Comparison of ENCODE assay signal across 11 cellular contexts in the genomic region with DNA sequence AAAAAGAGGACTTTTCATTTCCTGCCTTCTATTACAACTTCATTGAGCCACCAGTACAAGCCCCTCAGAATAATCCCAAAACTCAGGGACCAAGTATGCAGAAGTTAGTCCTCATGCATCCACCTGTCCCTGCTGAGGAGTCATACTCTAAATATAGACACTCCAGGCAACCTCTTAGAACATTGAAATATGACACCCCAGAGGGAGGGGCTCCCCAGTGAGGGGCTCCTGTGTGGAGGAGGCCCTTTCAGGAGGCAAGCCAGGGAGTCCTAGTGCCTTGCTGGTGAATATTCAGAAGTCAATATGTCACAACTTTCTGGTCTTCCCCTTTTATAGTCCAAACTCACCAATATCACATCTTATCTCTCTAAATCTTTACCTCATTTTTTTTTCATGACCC. TPM values are rescaled to one million over a fixed set of nuclear protein-coding genes. Genes with fewer than 3 reads are reported as not detected.
DNase-seq lines count a peak whose midpoint lies in the region; ATAC-seq, FAIRE-seq and TF ChIP-seq lines count a peak whose summit lies in the region.
"Had no signal": no experiment of that assay in that cellular context is flagged by ENCODE, and none has a peak within 500 bp of the region (broad histone marks: within the 10 kb centered on the region; RNA-seq: fewer than 3 reads in every experiment).

No MANE protein-coding gene starts in this region.

- in situ Hi-C loops in ACHN (cut with HindIII; ENCODE audit: low pct_ligation_motif_present, low pct_unique_long_range_greater_than_20kb, low sequenced_read_pairs) (no loop called here), astrocyte of the spinal cord (cut with HindIII; ENCODE audit: low sequenced_read_pairs) (no loop called here)

- peak; percentile 22 for ATAC-seq in GM23338
- ATAC-seq in HG03457 (IDR thresholded peaks at IDR 0.05; ENCODE audit: unreplicated experiment), result no peak

- no peak for TF ChIP-seq CTCF in GM23338 (conservative IDR thresholded peaks at IDR 0.05; ENCODE audit: low read depth in 2 of 2)
- TF ChIP-seq CTCF in astrocyte of the spinal cord (IDR thresholded peaks at IDR 0.05; ENCODE audit: low read depth, low read length), result no peak

- no peaks in the 10 kb centered on the region for H3K27me3 ChIP-seq in GM23338 (ENCODE audit: insufficient read depth)
- H3K27me3 ChIP-seq: neutrophil had no signal

- H4K20me1 ChIP-seq in GM23338 (replicated peaks; ENCODE audit: insufficient read depth), result no peaks in the 10 kb centered on the region

- peak overlapping the region; percentile 40; the same call in 2 of the 3 replicates for H3K4me3 Mint-ChIP-seq in GM23338
- H3K4me3 Mint-ChIP-seq: activated naive CD8-positive, alpha-beta T cell treated with anti-CD3 and anti-CD28 coated beads, Interleukin-2, amount 10 ng/mL, durations not matched to agents 7 days and 5 days had no signal

- H3K36me3 Mint-ChIP-seq in GM23338 (ENCODE audit: low read depth), result peaks cover 11% of the 10 kb centered on the region

- peaks cover 44% of the 10 kb centered on the region for H3K4me1 Mint-ChIP-seq in GM23338

- no peaks in the 10 kb centered on the region for H3F3A ChIP-seq in GM23338 (replicated peaks; ENCODE audit: low read depth)

- no peak overlapping the region for H3K27ac ChIP-seq in GM23338 (ENCODE audit: low read depth)
- H3K27ac ChIP-seq: neutrophil, SK-N-MC had no signal

- no peaks in the 10 kb centered on the region for H3K9me2 ChIP-seq in GM23338 (ENCODE audit: insufficient read depth)

- no peaks in the 10 kb centered on the region for H3K36me3 ChIP-seq in GM23338 (ENCODE audit: insufficient read depth)
- H3K36me3 ChIP-seq: neutrophil had no signal

- no peak for FAIRE-seq in frontal cortex (lab: Jason Lieb, UNC)

- peak overlapping the region; percentile 25 for H3K4me2 ChIP-seq in GM23338

- peaks cover 28% of the 10 kb centered on the region for H3K4me1 ChIP-seq in GM23338 (ENCODE audit: insufficient read depth)

- H3K9me3 Mint-ChIP-seq in GM23338, result no peaks in the 10 kb centered on the region
- H3K9me3 Mint-ChIP-seq: activated naive CD8-positive, alpha-beta T cell treated with anti-CD3 and anti-CD28 coated beads, Interleukin-2, amount 10 ng/mL, durations not matched to agents 7 days and 5 days had no signal

- H3K27me3 Mint-ChIP-seq in GM23338 (ENCODE audit: insufficient read depth, low read depth, poor library complexity), result peaks cover 7% of the 10 kb centered on the region
- H3K27me3 Mint-ChIP-seq: activated naive CD8-positive, alpha-beta T cell treated with anti-CD3 and anti-CD28 coated beads, Interleukin-2, amount 10 ng/mL, durations not matched to agents 7 days and 5 days had no signal

- DNase-seq in ACHN (peak; percentile 5), GM23338 (ENCODE audit: low spot score) (peak; percentile 63), NCI-H2171 (lab: John Stamatoyannopoulos, UW) (peak; percentile 22), astrocyte of the spinal cord (ENCODE audit: low read depth, low spot score) (peak; percentile 18), putamen (ENCODE audit: low spot score) (no peak), frontal cortex (ENCODE audit: low spot score in 2 of 2) (no peak), SIG-M5 (lab: John Stamatoyannopoulos, UW) (no peak)
- DNase-seq: activated naive CD8-positive, alpha-beta T cell treated with anti-CD3 and anti-CD28 coated beads, Interleukin-2, amount 10 ng/mL, durations not matched to agents 7 days and 5 days had no signal

- no peak overlapping the region; the same call in 1 of the 2 replicates for H3K27ac Mint-ChIP-seq in GM23338
- H3K27ac Mint-ChIP-seq: activated naive CD8-positive, alpha-beta T cell treated with anti-CD3 and anti-CD28 coated beads, Interleukin-2, amount 10 ng/mL, durations not matched to agents 7 days and 5 days had no signal

- H3K4me3 ChIP-seq in GM23338 (no peak overlapping the region), astrocyte of the spinal cord (ENCODE audit: low read depth, low read length) (no peak overlapping the region)
- H3K4me3 ChIP-seq: SK-N-MC had no signal

- no peaks in the 10 kb centered on the region for H3K79me2 ChIP-seq in GM23338 (replicated peaks; ENCODE audit: insufficient read depth)

- H2AFZ ChIP-seq in GM23338, result no peak overlapping the region

TF ChIP-seq in GM23338, 12 proteins besides CTCF, POLR2A, EP300 and RAD21 (continues in another document):
- TF ChIP-seq POLR2AphosphoS5 (IDR thresholded peaks at IDR 0.05; ENCODE audit: low read depth) (no peak), NANOG (IDR thresholded peaks at IDR 0.05; ENCODE audit: borderline replicate concordance) (no peak), CREB1 (CRISPR knock-in tag; IDR thresholded peaks at IDR 0.05; ENCODE audit: low read depth) (no peak), ZNF114 (CRISPR knock-in tag; IDR thresholded peaks at IDR 0.05) (no peak), STAT1 (IDR thresholded peaks at IDR 0.05; ENCODE audit: unreplicated experiment) (no peak), JUNB (IDR thresholded peaks at IDR 0.05; ENCODE audit: unreplicated experiment) (no peak)
- TF ChIP-seq, protein P1, sequence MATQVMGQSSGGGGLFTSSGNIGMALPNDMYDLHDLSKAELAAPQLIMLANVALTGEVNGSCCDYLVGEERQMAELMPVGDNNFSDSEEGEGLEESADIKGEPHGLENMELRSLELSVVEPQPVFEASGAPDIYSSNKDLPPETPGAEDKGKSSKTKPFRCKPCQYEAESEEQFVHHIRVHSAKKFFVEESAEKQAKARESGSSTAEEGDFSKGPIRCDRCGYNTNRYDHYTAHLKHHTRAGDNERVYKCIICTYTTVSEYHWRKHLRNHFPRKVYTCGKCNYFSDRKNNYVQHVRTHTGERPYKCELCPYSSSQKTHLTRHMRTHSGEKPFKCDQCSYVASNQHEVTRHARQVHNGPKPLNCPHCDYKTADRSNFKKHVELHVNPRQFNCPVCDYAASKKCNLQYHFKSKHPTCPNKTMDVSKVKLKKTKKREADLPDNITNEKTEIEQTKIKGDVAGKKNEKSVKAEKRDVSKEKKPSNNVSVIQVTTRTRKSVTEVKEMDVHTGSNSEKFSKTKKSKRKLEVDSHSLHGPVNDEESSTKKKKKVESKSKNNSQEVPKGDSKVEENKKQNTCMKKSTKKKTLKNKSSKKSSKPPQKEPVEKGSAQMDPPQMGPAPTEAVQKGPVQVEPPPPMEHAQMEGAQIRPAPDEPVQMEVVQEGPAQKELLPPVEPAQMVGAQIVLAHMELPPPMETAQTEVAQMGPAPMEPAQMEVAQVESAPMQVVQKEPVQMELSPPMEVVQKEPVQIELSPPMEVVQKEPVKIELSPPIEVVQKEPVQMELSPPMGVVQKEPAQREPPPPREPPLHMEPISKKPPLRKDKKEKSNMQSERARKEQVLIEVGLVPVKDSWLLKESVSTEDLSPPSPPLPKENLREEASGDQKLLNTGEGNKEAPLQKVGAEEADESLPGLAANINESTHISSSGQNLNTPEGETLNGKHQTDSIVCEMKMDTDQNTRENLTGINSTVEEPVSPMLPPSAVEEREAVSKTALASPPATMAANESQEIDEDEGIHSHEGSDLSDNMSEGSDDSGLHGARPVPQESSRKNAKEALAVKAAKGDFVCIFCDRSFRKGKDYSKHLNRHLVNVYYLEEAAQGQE (IDR thresholded peaks at IDR 0.05; ENCODE audit: unreplicated experiment), result no peak
- TF ChIP-seq, protein P2, sequence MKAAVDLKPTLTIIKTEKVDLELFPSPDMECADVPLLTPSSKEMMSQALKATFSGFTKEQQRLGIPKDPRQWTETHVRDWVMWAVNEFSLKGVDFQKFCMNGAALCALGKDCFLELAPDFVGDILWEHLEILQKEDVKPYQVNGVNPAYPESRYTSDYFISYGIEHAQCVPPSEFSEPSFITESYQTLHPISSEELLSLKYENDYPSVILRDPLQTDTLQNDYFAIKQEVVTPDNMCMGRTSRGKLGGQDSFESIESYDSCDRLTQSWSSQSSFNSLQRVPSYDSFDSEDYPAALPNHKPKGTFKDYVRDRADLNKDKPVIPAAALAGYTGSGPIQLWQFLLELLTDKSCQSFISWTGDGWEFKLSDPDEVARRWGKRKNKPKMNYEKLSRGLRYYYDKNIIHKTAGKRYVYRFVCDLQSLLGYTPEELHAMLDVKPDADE (IDR thresholded peaks at IDR 0.05), result no peak

RNA-seq across cellular contexts. Expression of a gene that starts 1.5 kb away (rescaled TPM):
- 21.2 and 23.8 TPM in 2 replicates for total RNA-seq in GM23338 (2014; rRNA removed; shearing (Covaris generic))
- polyA plus RNA-seq in GM23338 (2016; fragmentation: Nextera tagmentation; extraction: Ambion mirVana), result 16.0 and 27.0 TPM in 2 replicates
- total RNA-seq in frontal cortex, result 24.1 TPM

RNA-seq across cellular contexts. Expression of a gene that starts 3.6 kb away (rescaled TPM):
- total RNA-seq in GM23338 (2014; rRNA removed; shearing (Covaris generic)), result 16.5 and 17.9 TPM in 2 replicates
- 11.8 and 14.4 TPM in 2 replicates for polyA plus RNA-seq in GM23338 (2016; fragmentation: Nextera tagmentation; extraction: Ambion mirVana)
- 66.4 TPM for total RNA-seq in frontal cortex

RNA-seq across cellular contexts. Expression of a gene that starts 40.3 kb away (rescaled TPM):
- 118 and 129 TPM in 2 replicates for total RNA-seq in GM23338 (2014; rRNA removed; shearing (Covaris generic))
- 47.8 and 48.2 TPM in 2 replicates for polyA plus RNA-seq in GM23338 (2016; fragmentation: Nextera tagmentation; extraction: Ambion mirVana)
- total RNA-seq in frontal cortex, result 57.1 TPM

Comparison
In these comparisons a context has a peak if more than half of its experiments do, and no peak if none do; other contexts are left out.
1. DNase-seq: peak in ACHN (single experiment), GM23338 (single experiment), NCI-H2171 (single experiment) and astrocyte of the spinal cord (single experiment); none in putamen (single experiment), frontal cortex (0 of 2) and SIG-M5 (single experiment).